In the genomic region with DNA sequence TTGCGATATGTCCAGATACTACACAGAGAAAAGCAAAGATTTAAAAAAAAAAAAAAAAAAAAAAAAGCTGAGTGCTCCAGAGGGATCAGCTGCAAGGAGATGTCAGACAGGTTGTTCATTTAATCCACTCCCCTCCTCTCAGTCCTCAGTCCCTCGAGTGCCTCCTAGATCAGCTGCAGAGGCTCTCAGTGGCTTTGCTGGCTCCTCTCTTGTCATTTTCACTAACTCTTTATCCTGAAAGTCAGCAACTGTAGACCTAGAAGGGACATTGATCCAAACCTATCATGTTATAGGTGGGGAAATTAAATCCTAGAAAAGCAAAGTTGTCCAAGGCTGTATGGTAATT, we compare ENCODE assay signal across 17 cellular contexts.
DNase-seq lines count a peak whose midpoint lies in the region; ATAC-seq and TF ChIP-seq lines count a peak whose summit lies in the region.
"Had no signal": no experiment of that assay in that cellular context is flagged by ENCODE, and none has a peak within 500 bp of the region (broad histone marks: within the 10 kb centered on the region; RNA-seq: fewer than 3 reads in every experiment).

No MANE protein-coding gene starts in this region.

- H3K27me3 ChIP-seq in BE2C (no peaks in the 10 kb centered on the region), SK-N-SH (ENCODE audit: insufficient read depth) (peaks cover 7% of the 10 kb centered on the region; the same call in 1 of the 2 replicates)
- H3K27me3 ChIP-seq: breast epithelium, vagina had no signal

- peak overlapping the region; percentile 30; the same call in 1 of the 2 replicates for H3K4me2 ChIP-seq in SK-N-SH

- no peak for TF ChIP-seq RAD21 in SK-N-SH (IDR thresholded peaks at IDR 0.05; ENCODE audit: low read length)

- POLR2A ChIA-PET in SK-N-SH (lab: Yijun Ruan, JAX): interaction anchor here (2.3 kb wide), 1 partner anchor 82 kb away, joined by 12 read pairs; a partner anchor contains a TSS

- peak; percentile 53 for DNase-seq in BE2C
- peak; percentile 94 for DNase-seq in NCI-H1092 treated with DMSO at 0.1 percent for 48 hours (lab: John Stamatoyannopoulos, UW)
- peak; percentile 6 for DNase-seq in NCI-H2171 (lab: John Stamatoyannopoulos, UW)
- peak; percentile 38 for DNase-seq in SK-N-SH
- no peak for DNase-seq in middle frontal gyrus (ENCODE audit: extremely low spot score, low spot score)
- DNase-seq in NCI-H526 (lab: John Stamatoyannopoulos, UW): no peak
- no peak for DNase-seq in lower leg skin (ENCODE audit: low spot score in 2 of 2)
- DNase-seq: activated CD4-positive, alpha-beta memory T cell treated with anti-CD3 and anti-CD28 coated beads for 36 hours; activated naive CD8-positive, alpha-beta T cell treated with anti-CD3 and anti-CD28 coated beads for 36 hours; activated T-cell treated with anti-CD3 and anti-CD28 coated beads, Interleukin-2, amount 50 U/mL, for 48 hours; effector CD4-positive, alpha-beta T cell; GF-D8; H9; hippocampal formation had no signal

- no peak overlapping the region for H3K9ac ChIP-seq in SK-N-SH

- H3K4me3 ChIP-seq in BE2C (ENCODE audit: low read depth, low read length): peak overlapping the region; percentile 46
- H3K4me3 ChIP-seq in SK-N-SH (ENCODE audit: low read depth in 2 of 2, low read length in 1 of 2): no peak overlapping the region
- no peak overlapping the region for H3K4me3 ChIP-seq in lower leg skin (ENCODE audit: low read depth, poor library complexity, severe bottlenecking)
- H3K4me3 ChIP-seq: breast epithelium, vagina had no signal

- peaks cover 10% of the 10 kb centered on the region for H3F3A ChIP-seq in SK-N-SH (replicated peaks; ENCODE audit: insufficient read depth)

- ATAC-seq in GM19397 (IDR thresholded peaks at IDR 0.05; ENCODE audit: unreplicated experiment): no peak

- H3K4me1 ChIP-seq in BE2C (no peaks in the 10 kb centered on the region; the same call in none of the 2 replicates), SK-N-SH (ENCODE audit: control insufficient read depth in 1 of 2, insufficient read depth in 2 of 2, low read depth in 1 of 2, low read length in 1 of 2) (peaks cover 5 to 13% of the 10 kb centered on the region in 2 experiments; a peak in 2 of 4 replicates)
- H3K4me1 ChIP-seq: breast epithelium, vagina had no signal

- H3K79me2 ChIP-seq in SK-N-SH (ENCODE audit: insufficient read depth): no peaks in the 10 kb centered on the region

- no peaks in the 10 kb centered on the region for H3K36me3 ChIP-seq in BE2C
- no peaks in the 10 kb centered on the region for H3K36me3 ChIP-seq in SK-N-SH (replicated peaks in 1 of 2; ENCODE audit: control insufficient read depth in 1 of 2, insufficient read depth in 2 of 2, low read length in 1 of 2)
- H3K36me3 ChIP-seq: breast epithelium, vagina had no signal

- H4K20me1 ChIP-seq in SK-N-SH (ENCODE audit: insufficient read depth): no peaks in the 10 kb centered on the region

- H3K9me2 ChIP-seq in SK-N-SH: no peaks in the 10 kb centered on the region

- WGBS in SK-N-SH (ENCODE audit: low lambda C conversion rate): 26% methylated on average over 2 of the region's 2 CpGs
- 86 to 87% methylated on average over 2 of the region's 2 CpGs for WGBS in lower leg skin, 2 donors

- TF ChIP-seq CTCF in BE2C (IDR thresholded peaks at IDR 0.05; ENCODE audit: low read depth, low read length) (no peak), SK-N-SH (IDR thresholded peaks at IDR 0.05) (no peak), lower leg skin (IDR thresholded peaks at IDR 0.05) (no peak)

- intact Hi-C loops in lower leg skin (cut with DNase I; ENCODE audit: low total_unique reads): loop anchor here (5.0 to 10.0 kb wide), 2 partner anchors 108 to 180 kb away; no protein-coding TSS in a partner anchor

- TF ChIP-seq EP300 in SK-N-SH (IDR thresholded peaks at IDR 0.05; ENCODE audit: borderline replicate concordance in 1 of 2, low read depth in 1 of 2, low read length in 1 of 2): no peak

- CTCF ChIA-PET in SK-N-SH (lab: Yijun Ruan, JAX): interaction anchor here (0.7 to 6.2 kb wide), 29 partner anchors 9 to 486 kb away, joined by 3 to 96 read pairs (median 5); a partner anchor contains a TSS

- no peak overlapping the region for H2AFZ ChIP-seq in SK-N-SH (ENCODE audit: low read depth)

- H3K27ac ChIP-seq in SK-N-SH (ENCODE audit: low read depth in 2 of 2, low read length in 1 of 2): peak overlapping the region in 1 of 2 experiments; percentile 55; a peak in 2 of 4 replicates
- H3K27ac ChIP-seq: breast epithelium, vagina had no signal

- TF ChIP-seq POLR2A in lower leg skin (IDR thresholded peaks at IDR 0.05): no peak

- H3K9me3 ChIP-seq in BE2C (no peaks in the 10 kb centered on the region), SK-N-SH (no peaks in the 10 kb centered on the region)
- H3K9me3 ChIP-seq: breast epithelium, vagina had no signal

TF ChIP-seq in SK-N-SH, 30 proteins besides CTCF, POLR2A, EP300 and RAD21:
- TF ChIP-seq, protein P1, sequence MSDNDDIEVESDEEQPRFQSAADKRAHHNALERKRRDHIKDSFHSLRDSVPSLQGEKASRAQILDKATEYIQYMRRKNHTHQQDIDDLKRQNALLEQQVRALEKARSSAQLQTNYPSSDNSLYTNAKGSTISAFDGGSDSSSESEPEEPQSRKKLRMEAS (IDR thresholded peaks at IDR 0.05; ENCODE audit: low read depth): no peak
- TF ChIP-seq POLR2AphosphoS5 (IDR thresholded peaks at IDR 0.05; ENCODE audit: low read depth, low read length) (no peak), TEAD4 (IDR thresholded peaks at IDR 0.05; ENCODE audit: borderline replicate concordance, insufficient read depth) (no peak), FOXM1 (IDR thresholded peaks at IDR 0.05; ENCODE audit: low read depth) (no peak), NFIC (IDR thresholded peaks at IDR 0.05; ENCODE audit: borderline replicate concordance) (no peak)
- TF ChIP-seq, protein P2, sequence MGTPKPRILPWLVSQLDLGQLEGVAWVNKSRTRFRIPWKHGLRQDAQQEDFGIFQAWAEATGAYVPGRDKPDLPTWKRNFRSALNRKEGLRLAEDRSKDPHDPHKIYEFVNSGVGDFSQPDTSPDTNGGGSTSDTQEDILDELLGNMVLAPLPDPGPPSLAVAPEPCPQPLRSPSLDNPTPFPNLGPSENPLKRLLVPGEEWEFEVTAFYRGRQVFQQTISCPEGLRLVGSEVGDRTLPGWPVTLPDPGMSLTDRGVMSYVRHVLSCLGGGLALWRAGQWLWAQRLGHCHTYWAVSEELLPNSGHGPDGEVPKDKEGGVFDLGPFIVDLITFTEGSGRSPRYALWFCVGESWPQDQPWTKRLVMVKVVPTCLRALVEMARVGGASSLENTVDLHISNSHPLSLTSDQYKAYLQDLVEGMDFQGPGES (IDR thresholded peaks at IDR 0.05; ENCODE audit: low read depth, low read length): no peak
- TF ChIP-seq, protein P3, sequence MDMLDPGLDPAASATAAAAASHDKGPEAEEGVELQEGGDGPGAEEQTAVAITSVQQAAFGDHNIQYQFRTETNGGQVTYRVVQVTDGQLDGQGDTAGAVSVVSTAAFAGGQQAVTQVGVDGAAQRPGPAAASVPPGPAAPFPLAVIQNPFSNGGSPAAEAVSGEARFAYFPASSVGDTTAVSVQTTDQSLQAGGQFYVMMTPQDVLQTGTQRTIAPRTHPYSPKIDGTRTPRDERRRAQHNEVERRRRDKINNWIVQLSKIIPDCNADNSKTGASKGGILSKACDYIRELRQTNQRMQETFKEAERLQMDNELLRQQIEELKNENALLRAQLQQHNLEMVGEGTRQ (IDR thresholded peaks at IDR 0.05; ENCODE audit: borderline replicate concordance, low read depth, low read length): no peak

Comparison
In these comparisons a context has a peak if more than half of its experiments do, and no peak if none do; other contexts are left out.
1. DNase-seq: peak in BE2C (single experiment), NCI-H1092 treated with DMSO at 0.1 percent for 48 hours (single experiment), NCI-H2171 (single experiment) and SK-N-SH (single experiment); none in middle frontal gyrus (single experiment), NCI-H526 (0 of 2) and lower leg skin (0 of 2).